Comparison of ENCODE assay signal across 8 cellular contexts in genomic region chr6:42572523-42572922, GRCh38. TPM values are rescaled to one million over a fixed set of nuclear protein-coding genes. Genes with fewer than 3 reads are reported as not detected.
DNase-seq lines count a peak whose midpoint lies in the region; ATAC-seq and TF ChIP-seq lines count a peak whose summit lies in the region.

No MANE protein-coding gene starts in this region.

- H3K4me1 Mint-ChIP-seq in activated T-helper 17 cell treated with anti-CD3 and anti-CD28 coated beads, Interleukin-2, amount 50 U/mL, for 72 hours = peaks cover 25% of the 10 kb centered on the region

- peaks cover 60% of the 10 kb centered on the region for H3K36me3 Mint-ChIP-seq in activated T-helper 17 cell treated with anti-CD3 and anti-CD28 coated beads, Interleukin-2, amount 50 U/mL, for 72 hours (ENCODE audit: low read depth)

- ATAC-seq in GM19452 (IDR thresholded peaks at IDR 0.05; ENCODE audit: unreplicated experiment) = peak; percentile 86
- peak; percentile 80 for ATAC-seq in HG03439 (IDR thresholded peaks at IDR 0.05; ENCODE audit: unreplicated experiment)
- ATAC-seq in activated T-helper 17 cell treated with anti-CD3 and anti-CD28 coated beads, Interleukin-2, amount 50 U/mL, for 72 hours (replicated peaks) = no peak

- DNase-seq in Caki2 (ENCODE audit: low read depth) = peak; percentile 48
- no peak for DNase-seq in NCI-H2196 (lab: John Stamatoyannopoulos, UW; ENCODE audit: unreplicated experiment)
- DNase-seq in nucleus accumbens (lab: John Stamatoyannopoulos, UW) = no peak
- no peak for DNase-seq in coronary artery (ENCODE audit: low spot score)
- no peak for DNase-seq in occipital lobe (lab: John Stamatoyannopoulos, UW)

- no peak overlapping the region for H3K4me3 ChIP-seq in coronary artery

- no peak for TF ChIP-seq CTCF in coronary artery (IDR thresholded peaks at IDR 0.05)

- in situ Hi-C loops in Caki2 (cut with HindIII; ENCODE audit: low pct_unique_long_range_greater_than_20kb, low sequenced_read_pairs) = no loop called here

- H3K27ac ChIP-seq in coronary artery = no peak overlapping the region

- no peaks in the 10 kb centered on the region for H3K9me3 Mint-ChIP-seq in activated T-helper 17 cell treated with anti-CD3 and anti-CD28 coated beads, Interleukin-2, amount 50 U/mL, for 72 hours

- peak overlapping the region; percentile 47 for H3K27ac Mint-ChIP-seq in activated T-helper 17 cell treated with anti-CD3 and anti-CD28 coated beads, Interleukin-2, amount 50 U/mL, for 72 hours

- H3K4me3 Mint-ChIP-seq in activated T-helper 17 cell treated with anti-CD3 and anti-CD28 coated beads, Interleukin-2, amount 50 U/mL, for 72 hours = peak overlapping the region; percentile 48

- no peaks in the 10 kb centered on the region for H3K27me3 Mint-ChIP-seq in activated T-helper 17 cell treated with anti-CD3 and anti-CD28 coated beads, Interleukin-2, amount 50 U/mL, for 72 hours

RNA-seq across cellular contexts. Expression of gene UBR2, which starts 8.7 kb away (rescaled TPM):
- 10.6 and 10.8 TPM in 2 replicates for total RNA-seq in Caki2 (2014; rRNA removed; shearing (Covaris generic); ENCODE audit: low replicate concordance)
- total RNA-seq in activated T-helper 17 cell treated with anti-CD3 and anti-CD28 coated beads, Interleukin-2, amount 50 U/mL, for 72 hours = 10 to 100 TPM; 30.0 to 36.6 TPM
- total RNA-seq in occipital lobe = 41.0 TPM
